ENCODE assay signal across 8 cellular contexts in the genomic region with DNA sequence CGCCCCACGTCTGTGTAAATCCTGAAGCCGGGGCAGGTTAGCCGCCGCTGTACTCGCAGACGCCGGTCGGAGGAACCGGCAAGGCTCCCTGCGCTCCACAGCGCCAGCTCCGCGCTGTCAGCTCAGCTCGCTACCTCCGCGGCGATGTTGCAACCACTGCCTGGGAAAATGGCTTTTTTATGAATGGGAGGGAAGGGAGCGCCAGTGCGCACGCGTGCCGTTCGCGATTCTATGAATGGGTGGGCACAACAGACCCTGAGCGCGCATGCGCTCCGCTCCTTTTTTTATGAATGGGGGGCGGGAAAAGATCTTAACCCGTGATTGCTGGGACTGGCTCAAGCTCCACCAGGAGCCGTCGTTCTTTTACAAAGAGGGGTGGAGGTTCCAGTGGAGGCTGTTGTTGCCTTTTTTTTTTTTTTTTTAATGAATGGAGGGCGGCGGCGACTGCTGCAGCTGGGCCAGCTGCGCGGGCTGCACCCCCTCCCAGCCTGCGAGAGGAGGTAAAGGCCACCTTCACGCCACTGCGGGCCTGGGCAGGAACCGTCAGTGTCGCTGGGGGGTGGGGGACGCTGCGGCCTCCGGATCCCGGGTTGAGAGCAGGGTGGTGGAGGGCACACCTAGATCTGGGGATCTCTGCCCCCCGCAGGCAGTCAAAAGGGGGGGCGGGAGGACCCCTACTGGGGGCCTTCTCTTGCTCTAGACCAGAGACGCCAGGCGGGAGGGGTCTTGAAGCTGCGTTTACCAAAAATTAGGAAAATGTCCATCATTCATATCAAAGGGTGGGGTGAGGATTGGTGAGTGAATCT. TPM values are rescaled to one million over a fixed set of nuclear protein-coding genes. Genes with fewer than 3 reads are reported as not detected.
DNase-seq lines count a peak whose midpoint lies in the region; ATAC-seq and TF ChIP-seq lines count a peak whose summit lies in the region.

A gene with protein sequence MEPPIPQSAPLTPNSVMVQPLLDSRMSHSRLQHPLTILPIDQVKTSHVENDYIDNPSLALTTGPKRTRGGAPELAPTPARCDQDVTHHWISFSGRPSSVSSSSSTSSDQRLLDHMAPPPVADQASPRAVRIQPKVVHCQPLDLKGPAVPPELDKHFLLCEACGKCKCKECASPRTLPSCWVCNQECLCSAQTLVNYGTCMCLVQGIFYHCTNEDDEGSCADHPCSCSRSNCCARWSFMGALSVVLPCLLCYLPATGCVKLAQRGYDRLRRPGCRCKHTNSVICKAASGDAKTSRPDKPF (minus strand): TSS at position 151 of the 806 bp plus-strand sequence. CDS start 9,913 bp downstream, outside the sequence.

- intact Hi-C loops in cardiac septum (cut with DNase I) (loop anchor here (1.0 to 10.0 kb wide), 6 partner anchors 28 to 380 kb away; no protein-coding TSS in a partner anchor), tibial artery (cut with DNase I; ENCODE audit: low total_unique reads) (loop anchor here (10.0 kb wide), 1 partner anchor 220 kb away; no protein-coding TSS in a partner anchor)

- H3K4me2 ChIP-seq in parathyroid adenoma (ENCODE audit: low read length), result peak within 1 kb of the TSS; percentile 82

- no peaks in the 10 kb centered on the region for H3K27me3 ChIP-seq in adipocyte (replicated peaks; ENCODE audit: control insufficient read depth, insufficient read depth, low read length)
- H3K27me3 ChIP-seq in parathyroid adenoma (ENCODE audit: control insufficient read depth, insufficient read depth, low read length), result no peaks in the 10 kb centered on the region
- no peaks in the 10 kb centered on the region for H3K27me3 ChIP-seq in tibial artery

- DNase-seq in GM12864 (ENCODE audit: low read depth) (peak; percentile 70), NCI-H1105 treated with DMSO at 0.1 percent for 48 hours (lab: John Stamatoyannopoulos, UW) (peak; percentile 91), SW 1271 (lab: John Stamatoyannopoulos, UW) (peak; percentile 97 to 99), adipocyte (ENCODE audit: low read depth) (peak; percentile 99), cardiac septum (ENCODE audit: low spot score) (peak; percentile 93), tibial artery (peak; percentile 93 to 96)

- TF ChIP-seq CTCF in GM12864 (IDR thresholded peaks at IDR 0.05; ENCODE audit: low read depth, low read length, missing control alignments) (no peak), parathyroid adenoma (IDR thresholded peaks at IDR 0.05) (no peak), tibial artery (IDR thresholded peaks at IDR 0.05) (no peak)

- peak within 1 kb of the TSS; percentile 98 for H2AFZ ChIP-seq in parathyroid adenoma

- H3K36me3 ChIP-seq in adipocyte (ENCODE audit: control insufficient read depth, insufficient read depth, low read length, severe bottlenecking) (no peaks in the 10 kb centered on the region), parathyroid adenoma (ENCODE audit: control insufficient read depth, insufficient read depth, low read length) (no peaks in the 10 kb centered on the region), tibial artery (no peaks in the 10 kb centered on the region)

- H3K9ac ChIP-seq in adipocyte (ENCODE audit: low read length) (peak within 1 kb of the TSS; percentile 99), parathyroid adenoma (peak within 1 kb of the TSS; percentile 91)

- H3K4me3 ChIP-seq in GM12864 (ENCODE audit: low read depth, low read length) (peak within 1 kb of the TSS; percentile 56), adipocyte (ENCODE audit: low read length) (peak within 1 kb of the TSS; percentile 95), parathyroid adenoma (ENCODE audit: low read depth, low read length) (peak within 1 kb of the TSS; percentile 58), tibial artery (peak within 1 kb of the TSS; percentile 69 to 81)

- H3K9me3 ChIP-seq in adipocyte (ENCODE audit: control insufficient read depth, low read length) (no peaks in the 10 kb centered on the region), parathyroid adenoma (ENCODE audit: control insufficient read depth, low read length) (no peaks in the 10 kb centered on the region), tibial artery (no peaks in the 10 kb centered on the region)

- H3K79me2 ChIP-seq in parathyroid adenoma, result peaks cover 10% of the 10 kb centered on the region

- peaks cover 54% of the 10 kb centered on the region for H3K4me1 ChIP-seq in adipocyte (ENCODE audit: control insufficient read depth, insufficient read depth, low read length)
- H3K4me1 ChIP-seq in parathyroid adenoma, result peaks cover 10% of the 10 kb centered on the region
- H3K4me1 ChIP-seq in tibial artery, result peaks cover 0 to 55% (median 39%) of the 10 kb centered on the region in 4 donors

- H3K27ac ChIP-seq in parathyroid adenoma (peak within 1 kb of the TSS; percentile 95), tibial artery (peak within 1 kb of the TSS; percentile 95 to 96)

- ATAC-seq in HG02642 (IDR thresholded peaks at IDR 0.05; ENCODE audit: poor library complexity, unreplicated experiment), result peak; percentile 79

RNA-seq across cellular contexts. Expression of the gene that starts here (rescaled TPM):
- 20.6 TPM for total RNA-seq in cardiac septum

Comparison
In these comparisons a context has a peak if more than half of its experiments do, and no peak if none do; other contexts are left out.
1. Peak in every context shown above with its lines: DNase-seq, ATAC-seq, H3K4me3 ChIP-seq and H3K27ac ChIP-seq.